Comparison of ENCODE assay signal across 8 cellular contexts in the genomic region with DNA sequence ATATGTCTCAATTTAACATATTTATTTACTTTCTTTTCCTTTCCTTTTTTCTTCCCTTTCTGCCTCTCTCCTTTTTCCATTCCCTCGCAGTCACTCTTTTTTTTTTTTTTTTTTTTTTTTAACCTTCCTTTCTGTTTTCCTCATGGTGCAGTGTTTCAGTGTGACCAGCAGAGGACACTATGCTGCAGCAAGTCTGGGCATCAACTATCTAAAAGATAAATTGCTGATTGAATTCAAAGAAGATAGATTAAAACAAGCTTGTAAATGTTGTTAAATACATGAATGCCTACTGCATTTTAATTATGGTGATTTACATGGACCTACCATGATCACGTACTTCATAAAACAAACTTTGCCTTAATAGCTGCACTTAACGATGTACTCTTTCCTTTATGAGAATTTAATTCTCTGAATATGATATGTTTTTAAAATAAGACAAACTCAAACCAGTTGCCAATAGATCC.
DNase-seq lines count a peak whose midpoint lies in the region; ATAC-seq and TF ChIP-seq lines count a peak whose summit lies in the region.

No MANE protein-coding gene starts in this region.

- TF ChIP-seq POLR2A in upper lobe of left lung (IDR thresholded peaks at IDR 0.05): no peak

- no peaks in the 10 kb centered on the region for H4K20me1 ChIP-seq in SK-N-SH (ENCODE audit: insufficient read depth)

- H3K79me2 ChIP-seq in SK-N-SH (ENCODE audit: insufficient read depth): no peaks in the 10 kb centered on the region

- H3K36me3 ChIP-seq in SK-N-SH (replicated peaks in 1 of 2; ENCODE audit: control insufficient read depth in 1 of 2, insufficient read depth in 2 of 2, low read length in 1 of 2) (no peaks in the 10 kb centered on the region), lower lobe of right lung (no peaks in the 10 kb centered on the region), upper lobe of left lung (no peaks in the 10 kb centered on the region)

- peak; percentile 61 to 69 for ATAC-seq in lower lobe of right lung
- ATAC-seq in upper lobe of left lung (ENCODE audit: low FRiP score in 2 of 2): peak; percentile 61 to 86
- ATAC-seq in GM18870 (IDR thresholded peaks at IDR 0.05; ENCODE audit: unreplicated experiment): no peak

- CTCF ChIA-PET in SK-N-SH (lab: Yijun Ruan, JAX): interaction anchor here (0.6 to 2.5 kb wide), 37 partner anchors 9 to 668 kb away, joined by 3 to 17 read pairs (median 4); no protein-coding TSS in a partner anchor

- H3K27ac ChIP-seq in SK-N-SH (ENCODE audit: low read depth in 2 of 2, low read length in 1 of 2) (no peak overlapping the region), lower lobe of right lung (peak overlapping the region; percentile 28), upper lobe of left lung (peak overlapping the region in 3 of 4 donors; percentile 5 to 26 (median 12))

- no peaks in the 10 kb centered on the region for H3K9me3 ChIP-seq in SK-N-SH
- H3K9me3 ChIP-seq in lower lobe of right lung: no peaks in the 10 kb centered on the region
- no peaks in the 10 kb centered on the region for H3K9me3 ChIP-seq in upper lobe of left lung

- POLR2A ChIA-PET in SK-N-SH (lab: Yijun Ruan, JAX): no interaction called here

- 25% methylated on average over 3 of the region's 3 CpGs for whole genome bisulfite sequencing in SK-N-SH (ENCODE audit: low lambda C conversion rate)
- WGBS in upper lobe of left lung, 2 donors: 15 to 24% methylated on average over 3 of the region's 3 CpGs

- H3K4me1 ChIP-seq in SK-N-SH (ENCODE audit: control insufficient read depth in 1 of 2, insufficient read depth in 2 of 2, low read depth in 1 of 2, low read length in 1 of 2) (no peaks in the 10 kb centered on the region; a peak in 1 of 4 replicates), lower lobe of right lung (peaks cover 31% of the 10 kb centered on the region), upper lobe of left lung (peaks cover 18 to 49% (median 25%) of the 10 kb centered on the region in 4 donors)

- H3K4me3 ChIP-seq in SK-N-SH (ENCODE audit: low read depth in 2 of 2, low read length in 1 of 2) (no peak overlapping the region; a peak in 1 of 4 replicates), choroid plexus epithelial cell (ENCODE audit: low read depth, low read length) (no peak overlapping the region), lower lobe of right lung (no peak overlapping the region), upper lobe of left lung (no peak overlapping the region)

- TF ChIP-seq RAD21 in SK-N-SH (IDR thresholded peaks at IDR 0.05; ENCODE audit: low read length): peak; percentile 86

- H3K9ac ChIP-seq in SK-N-SH: no peak overlapping the region

- H2AFZ ChIP-seq in SK-N-SH (ENCODE audit: low read depth): no peak overlapping the region

- TF ChIP-seq EP300 in SK-N-SH (IDR thresholded peaks at IDR 0.05; ENCODE audit: borderline replicate concordance in 1 of 2, low read depth in 1 of 2, low read length in 1 of 2): no peak
- TF ChIP-seq EP300 in upper lobe of left lung (IDR thresholded peaks at IDR 0.05): no peak

- no peak overlapping the region for H3K4me2 ChIP-seq in SK-N-SH

- intact Hi-C loops in lower lobe of right lung (cut with DNase I): loop anchor here (2.0 to 10.0 kb wide), 2 partner anchors 318 to 572 kb away; no protein-coding TSS in a partner anchor

- H3K27me3 ChIP-seq in SK-N-SH (ENCODE audit: insufficient read depth) (peaks cover 44% of the 10 kb centered on the region; the same call in 1 of the 2 replicates), lower lobe of right lung (ENCODE audit: low read depth) (no peaks in the 10 kb centered on the region), upper lobe of left lung (no peaks in the 10 kb centered on the region)

- no peaks in the 10 kb centered on the region for H3F3A ChIP-seq in SK-N-SH (replicated peaks; ENCODE audit: insufficient read depth)

- TF ChIP-seq CTCF in SK-N-SH (IDR thresholded peaks at IDR 0.05): peak; percentile 100
- peak; percentile 93 for TF ChIP-seq CTCF in choroid plexus epithelial cell (conservative IDR thresholded peaks at IDR 0.05; ENCODE audit: low read depth, low read length)
- peak; percentile 89 for TF ChIP-seq CTCF in lower lobe of right lung (IDR thresholded peaks at IDR 0.05)
- TF ChIP-seq CTCF in upper lobe of left lung (IDR thresholded peaks at IDR 0.05): peak; percentile 71 to 87 (median 74)

- peak; percentile 33 for DNase-seq in SKM-1 (lab: John Stamatoyannopoulos, UW; ENCODE audit: unreplicated experiment)
- no peak for DNase-seq in SKM-1 treated with dmso at 0.1 percent for 144 hours (lab: John Stamatoyannopoulos, UW; ENCODE audit: unreplicated experiment)
- DNase-seq in KBM-7: peak; percentile 77
- DNase-seq in SK-N-SH: peak; percentile 30
- DNase-seq in choroid plexus epithelial cell (ENCODE audit: low read depth): peak; percentile 81
- no peak for DNase-seq in lower lobe of right lung
- peak in 1 of 2 donors; percentile 31 for DNase-seq in upper lobe of left lung

- no peaks in the 10 kb centered on the region for H3K9me2 ChIP-seq in SK-N-SH

- in situ Hi-C loops in KBM-7 (cut with MboI; ENCODE audit: low pct_unique_long_range_greater_than_20kb, low sequenced_read_pairs): loop anchor here (25.0 kb wide), 1 partner anchor 680 kb away; no protein-coding TSS in a partner anchor

TF ChIP-seq in SK-N-SH, 30 proteins besides CTCF, POLR2A, EP300 and RAD21:
- TF ChIP-seq TAF1 (IDR thresholded peaks at IDR 0.05; ENCODE audit: borderline replicate concordance, low read depth, low read length) (no peak), JUND (IDR thresholded peaks at IDR 0.05) (no peak), FOXJ3 (CRISPR knock-in tag; IDR thresholded peaks at IDR 0.05) (no peak), MAX (IDR thresholded peaks at IDR 0.05; ENCODE audit: low read depth) (no peak), MXI1 (IDR thresholded peaks at IDR 0.05; ENCODE audit: low read depth, low read length) (no peak), SMC3 (IDR thresholded peaks at IDR 0.05; ENCODE audit: low read depth, low read length) (peak; percentile 83), TEAD4 (IDR thresholded peaks at IDR 0.05; ENCODE audit: borderline replicate concordance, insufficient read depth) (no peak), SIN3A (IDR thresholded peaks at IDR 0.05; ENCODE audit: borderline replicate concordance, low read depth, low read length) (no peak), YY1 (IDR thresholded peaks at IDR 0.05; ENCODE audit: low read depth) (no peak), PBX3 (IDR thresholded peaks at IDR 0.05) (no peak), CHD2 (IDR thresholded peaks at IDR 0.05; ENCODE audit: low read length, partially characterized antibody) (no peak), RCOR1 (IDR thresholded peaks at IDR 0.05; ENCODE audit: low read length) (0 out of 2 replicates have a peak, but pooled peaks have one; percentile 8), NFIC (IDR thresholded peaks at IDR 0.05; ENCODE audit: borderline replicate concordance) (no peak), USF2 (IDR thresholded peaks at IDR 0.05; ENCODE audit: borderline replicate concordance, low read depth, low read length) (no peak)
- TF ChIP-seq, protein P1, sequence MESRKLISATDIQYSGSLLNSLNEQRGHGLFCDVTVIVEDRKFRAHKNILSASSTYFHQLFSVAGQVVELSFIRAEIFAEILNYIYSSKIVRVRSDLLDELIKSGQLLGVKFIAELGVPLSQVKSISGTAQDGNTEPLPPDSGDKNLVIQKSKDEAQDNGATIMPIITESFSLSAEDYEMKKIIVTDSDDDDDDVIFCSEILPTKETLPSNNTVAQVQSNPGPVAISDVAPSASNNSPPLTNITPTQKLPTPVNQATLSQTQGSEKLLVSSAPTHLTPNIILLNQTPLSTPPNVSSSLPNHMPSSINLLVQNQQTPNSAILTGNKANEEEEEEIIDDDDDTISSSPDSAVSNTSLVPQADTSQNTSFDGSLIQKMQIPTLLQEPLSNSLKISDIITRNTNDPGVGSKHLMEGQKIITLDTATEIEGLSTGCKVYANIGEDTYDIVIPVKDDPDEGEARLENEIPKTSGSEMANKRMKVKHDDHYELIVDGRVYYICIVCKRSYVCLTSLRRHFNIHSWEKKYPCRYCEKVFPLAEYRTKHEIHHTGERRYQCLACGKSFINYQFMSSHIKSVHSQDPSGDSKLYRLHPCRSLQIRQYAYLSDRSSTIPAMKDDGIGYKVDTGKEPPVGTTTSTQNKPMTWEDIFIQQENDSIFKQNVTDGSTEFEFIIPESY (IDR thresholded peaks at IDR 0.05; ENCODE audit: borderline replicate concordance, low read depth): no peak
TF ChIP-seq in SK-N-SH: peak in this region for 2.

Comparison
In these comparisons a context has a peak if more than half of its experiments do, and no peak if none do; other contexts are left out.
1. DNase-seq: peak in SKM-1 (single experiment), KBM-7 (single experiment), SK-N-SH (single experiment) and choroid plexus epithelial cell (single experiment); none in SKM-1 treated with dmso at 0.1 percent for 144 hours (single experiment) and lower lobe of right lung (single experiment).
2. H3K27ac ChIP-seq: peak in lower lobe of right lung (single experiment) and upper lobe of left lung (3 of 4); none in SK-N-SH (0 of 2).
3. Peak in every context shown above with its lines, with median percentiles within 50 percentile points of each other: CTCF ChIP-seq.